23 cellular contexts compared by ENCODE assay signal in the genomic region with DNA sequence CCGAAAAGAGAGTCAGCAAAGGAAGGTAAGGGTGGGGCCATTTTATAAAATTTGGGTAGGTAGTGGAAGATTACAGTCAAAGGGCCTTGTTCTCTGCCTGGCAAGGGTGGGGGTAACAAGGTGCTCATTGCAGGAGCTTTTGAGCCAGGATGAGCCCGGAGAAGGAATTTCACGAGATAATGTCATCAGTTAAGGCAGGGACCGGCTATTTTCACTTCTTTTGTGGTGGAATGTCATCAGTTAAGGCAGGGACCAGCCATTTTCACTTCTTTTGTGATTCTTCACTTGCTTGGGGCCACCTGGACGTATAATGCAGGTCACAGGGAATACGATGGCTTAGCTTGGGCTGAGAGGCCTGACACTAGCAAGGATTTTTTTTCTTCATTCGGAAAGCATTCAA. TPM values are rescaled to one million over a fixed set of nuclear protein-coding genes. Genes with fewer than 3 reads are reported as not detected.
"Had no signal": no experiment of that assay in that cellular context is flagged by ENCODE, and none has a peak within 500 bp of the region (broad histone marks: within the 10 kb centered on the region; RNA-seq: fewer than 3 reads in every experiment).

No MANE protein-coding gene starts in this region.

- H2AFZ ChIP-seq: PC-9 had no signal

- ATAC-seq: K562, Right ventricle myocardium inferior, SK-N-SH treated with all-trans-retinoic acid at 6 μM for 48 hours had no signal

- H3K4me2 ChIP-seq: KMS-11, PC-9 had no signal

- H3K4me1 ChIP-seq: Peyer's patch had no signal

- DNase-seq: Kasumi-1, MM.1S, NCI-H1092 treated with DMSO at 0.1 percent for 48 hours, NCI-H1436, NCI-H187, NCI-H2029, NCI-H2081 treated with DMSO at 0.1 percent for 48 hours, NCI-H2171, NCI-H226, NCI-H446, NCI-H510A, NCI-H524 treated with DMSO at 0.1 percent for 48 hours, NCI-H69, NCI-H774, OCI-M1, PC-9, Peyer's patch, SHP77 treated with DMSO at 0.1 percent for 48 hours, SJCRH30 had no signal

- H3K27ac ChIP-seq: KMS-11, PC-9, Peyer's patch, SJCRH30 had no signal

- H3K9ac ChIP-seq: KMS-11 had no signal

- H3K36me3 ChIP-seq: SJCRH30 had no signal

- H3K27me3 ChIP-seq: Peyer's patch had no signal

- H3K4me3 ChIP-seq: K562, PC-9, Peyer's patch, SJCRH30 had no signal

- H3K9me3 ChIP-seq: Peyer's patch, SJCRH30 had no signal

- FAIRE-seq: K562 had no signal

RNA-seq across cellular contexts. Expression of a gene that starts 58.1 kb away (rescaled TPM):
- total RNA-seq: SJCRH30 had no signal
- polyA plus RNA-seq: K562 had no signal
